In the genomic region with DNA sequence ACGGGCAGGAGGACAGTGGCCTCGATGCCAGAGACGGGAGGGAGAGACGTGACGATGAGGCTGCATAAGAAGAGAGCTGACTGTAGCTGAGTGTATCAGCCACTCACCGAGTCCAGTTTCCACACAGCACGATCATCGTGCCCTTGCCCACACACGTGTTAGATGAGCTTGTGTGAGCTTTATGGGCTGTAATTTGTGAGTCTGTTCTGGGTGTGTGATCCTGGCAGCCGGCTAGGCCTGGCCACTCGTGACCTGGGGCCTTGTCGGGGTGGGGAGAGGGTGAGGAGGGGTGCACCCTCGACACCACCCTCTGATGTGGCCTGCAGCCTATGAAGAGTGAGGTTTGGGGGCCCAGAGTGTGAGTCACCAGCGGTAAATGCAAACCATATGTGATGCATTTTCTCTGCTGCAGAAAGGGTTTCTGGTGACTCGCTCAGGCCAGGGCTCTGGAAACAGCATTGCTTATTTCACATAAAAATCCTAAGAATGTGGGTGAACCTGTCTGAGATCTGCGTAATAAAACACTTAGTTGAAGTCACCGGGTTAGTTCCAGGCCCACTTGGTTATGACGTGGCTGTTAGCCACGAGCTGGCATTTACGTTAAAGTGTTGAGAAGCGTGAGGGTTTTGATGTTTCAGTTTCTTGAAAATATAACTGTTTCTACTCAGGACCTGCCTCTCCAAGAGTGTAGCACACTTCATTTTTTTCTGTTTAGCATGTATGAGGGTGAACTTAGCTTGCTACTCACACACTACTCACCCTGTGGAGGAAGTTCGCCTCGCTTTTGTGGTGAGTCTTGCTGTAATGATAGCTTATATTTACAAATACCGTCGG, we compare ENCODE assay signal across 8 cellular contexts. TPM values are rescaled to one million over a fixed set of nuclear protein-coding genes. Genes with fewer than 3 reads are reported as not detected.
A peak's percentile ranks its signal among the peaks of the same experiment; 100 is the strongest.
DNase-seq lines count a peak whose midpoint lies in the region; ATAC-seq lines count a peak whose summit lies in the region.

No MANE protein-coding gene starts in this region.

- peaks cover 65% of the 10 kb centered on the region for H3K4me1 ChIP-seq in adipocyte (ENCODE audit: control insufficient read depth, insufficient read depth, low read length)
- H3K4me1 ChIP-seq in iPS-18a (ENCODE audit: control insufficient read depth, low read depth, low read length): peaks cover 16% of the 10 kb centered on the region

- H3K9me3 ChIP-seq in adipocyte (ENCODE audit: control insufficient read depth, low read length) (no peaks in the 10 kb centered on the region), iPS-18a (ENCODE audit: control insufficient read depth, low read depth, low read length) (no peaks in the 10 kb centered on the region)

- peak overlapping the region; percentile 94 for H3K9ac ChIP-seq in adipocyte (ENCODE audit: low read length)
- no peak overlapping the region for H3K9ac ChIP-seq in iPS-18a (ENCODE audit: low read length)

- no peak overlapping the region for H3K27ac ChIP-seq in iPS-18a (ENCODE audit: low read length)

- ATAC-seq in HG03039 (IDR thresholded peaks at IDR 0.05; ENCODE audit: unreplicated experiment): no peak

- peak overlapping the region; percentile 88 for H3K4me3 ChIP-seq in adipocyte (ENCODE audit: low read length)
- peak overlapping the region; percentile 9 for H3K4me3 ChIP-seq in iPS-18a (ENCODE audit: low read length)

- no peaks in the 10 kb centered on the region for H3K27me3 ChIP-seq in adipocyte (replicated peaks; ENCODE audit: control insufficient read depth, insufficient read depth, low read length)
- peaks cover 26% of the 10 kb centered on the region for H3K27me3 ChIP-seq in iPS-18a (ENCODE audit: control insufficient read depth, insufficient read depth, low read length)

- H3K36me3 ChIP-seq in adipocyte (ENCODE audit: control insufficient read depth, insufficient read depth, low read length, severe bottlenecking): peaks cover 6% of the 10 kb centered on the region
- no peaks in the 10 kb centered on the region for H3K36me3 ChIP-seq in iPS-18a (ENCODE audit: control insufficient read depth, low read depth, low read length)

- DNase-seq in COLO829 (ENCODE audit: low spot score): peak; percentile 43
- peak; percentile 98 for DNase-seq in RPMI7951 (ENCODE audit: low read depth)
- DNase-seq in adipocyte (ENCODE audit: low read depth): peak; percentile 95
- peak; percentile 30 for DNase-seq in stimulated activated CD8-positive, alpha-beta memory T cell treated with anti-CD3 and anti-CD28 coated beads, Interleukin-12 subunit alpha, Interleukin-12 subunit beta, amount 100 ng/mL, for 24 hours (ENCODE audit: extremely low read depth)
- no peak for DNase-seq in NCI-H1048 (lab: John Stamatoyannopoulos, UW)
- no peak for DNase-seq in DMS153 (lab: John Stamatoyannopoulos, UW)

RNA-seq across cellular contexts. Expression of gene METRNL, which starts 4.2 kb away (rescaled TPM):
- total RNA-seq in RPMI7951 (2014; rRNA removed; shearing (Covaris generic)): 31.4 and 42.4 TPM in 2 replicates

Comparison
In these comparisons a context has a peak if more than half of its experiments do, and no peak if none do; other contexts are left out.
1. DNase-seq: peak in COLO829 (single experiment), RPMI7951 (single experiment), adipocyte (single experiment) and stimulated activated CD8-positive, alpha-beta memory T cell treated with anti-CD3 and anti-CD28 coated beads, Interleukin-12 subunit alpha, Interleukin-12 subunit beta, amount 100 ng/mL, for 24 hours (single experiment); none in NCI-H1048 (single experiment) and DMS153 (single experiment).